In genomic region chr3:194520682-194521162, GRCh38 we compare ENCODE assay signal across 8 cellular contexts. TPM values are rescaled to one million over a fixed set of nuclear protein-coding genes. Genes with fewer than 3 reads are reported as not detected.
DNase-seq lines count a peak whose midpoint lies in the region; ATAC-seq and TF ChIP-seq lines count a peak whose summit lies in the region.
"Not testable (repeated sequence)": the region's sequence is repeated elsewhere in the genome, so short reads cannot be mapped to it uniquely, and the experiment has no call there.

No MANE protein-coding gene starts in this region.

- not testable (repeated sequence) for H2AFZ ChIP-seq in ACC112 (ENCODE audit: low read length, unreplicated experiment); osteoblast (ENCODE audit: low read length)

- H3K27ac ChIP-seq in ACC112 (ENCODE audit: low read depth, low read length) (peak overlapping the region; percentile 97), osteoblast (ENCODE audit: low read depth, low read length) (peak overlapping the region; percentile 86)
- H3K27ac ChIP-seq in endodermal cell (ENCODE audit: low read depth, low read length) = not testable (repeated sequence)

- TF ChIP-seq RAD21 in Ishikawa (IDR thresholded peaks at IDR 0.05; ENCODE audit: low read depth) = not testable (repeated sequence)

- peak; percentile 83 for ATAC-seq in GM21723 (IDR thresholded peaks at IDR 0.05; ENCODE audit: unreplicated experiment)
- ATAC-seq in activated CD4-positive, alpha-beta T cell treated with anti-CD3 and anti-CD28 coated beads for 36 hours = peak; percentile 98
- peak; percentile 98 to 99 for ATAC-seq in activated T-cell treated with anti-CD3 and anti-CD28 coated beads, Interleukin-2, amount 50 U/mL, for 72 hours (replicated peaks in 1 of 2)

- H3K4me3 ChIP-seq in ACC112 (ENCODE audit: low read depth, low read length) = 0 out of 2 replicates have a peak overlapping the region, but pooled peaks have one; percentile 33
- not testable (repeated sequence) for H3K4me3 ChIP-seq in endodermal cell (ENCODE audit: low read length); osteoblast (ENCODE audit: insufficient read depth, low read length)

- not testable (repeated sequence) for H4K20me1 ChIP-seq in osteoblast (ENCODE audit: insufficient read depth, low read length)

- H3K4me2 ChIP-seq in osteoblast (ENCODE audit: insufficient read depth, low read length) = not testable (repeated sequence)

- peaks cover 20% of the 10 kb centered on the region for H3K27me3 Mint-ChIP-seq in activated CD4-positive, alpha-beta T cell treated with anti-CD3 and anti-CD28 coated beads for 36 hours
- peaks cover 37% of the 10 kb centered on the region for H3K27me3 Mint-ChIP-seq in activated T-cell treated with anti-CD3 and anti-CD28 coated beads, Interleukin-2, amount 50 U/mL, for 72 hours (ENCODE audit: low read depth)
- H3K27me3 Mint-ChIP-seq in endodermal cell (ENCODE audit: insufficient read depth) = not testable (repeated sequence)

- CTCF ChIA-PET in activated CD4-positive, alpha-beta T cell treated with anti-CD3 and anti-CD28 coated beads for 36 hours (lab: Charles Lee) = interaction anchor here (0.7 to 1.4 kb wide), 4 partner anchors 16 to 750 kb away, joined by 3 to 4 read pairs (median 4); partner anchors contain the start of gene XXYLT1

- POLR2A ChIA-PET in activated CD4-positive, alpha-beta T cell treated with anti-CD3 and anti-CD28 coated beads for 36 hours (lab: Charles Lee) = interaction anchor here (0.7 to 1.0 kb wide), 4 partner anchors 23 to 170 kb away, joined by 3 read pairs; no protein-coding TSS in a partner anchor

- not testable (repeated sequence) for H3K36me3 Mint-ChIP-seq in activated CD4-positive, alpha-beta T cell treated with anti-CD3 and anti-CD28 coated beads for 36 hours (ENCODE audit: low read depth); endodermal cell (ENCODE audit: low read depth)
- H3K36me3 Mint-ChIP-seq in activated T-cell treated with anti-CD3 and anti-CD28 coated beads, Interleukin-2, amount 50 U/mL, for 72 hours (ENCODE audit: insufficient read depth in 2 of 2) = peaks cover 3 to 13% of the 10 kb centered on the region in 2 donors

- peak overlapping the region; percentile 19 for H3K27ac Mint-ChIP-seq in activated CD4-positive, alpha-beta T cell treated with anti-CD3 and anti-CD28 coated beads for 36 hours
- peak overlapping the region; percentile 31 for H3K27ac Mint-ChIP-seq in activated T-cell treated with anti-CD3 and anti-CD28 coated beads, Interleukin-2, amount 50 U/mL, for 72 hours
- H3K27ac Mint-ChIP-seq in endodermal cell = peak overlapping the region; percentile 82

- H3K4me3 Mint-ChIP-seq in activated CD4-positive, alpha-beta T cell treated with anti-CD3 and anti-CD28 coated beads for 36 hours = not testable (repeated sequence)
- H3K4me3 Mint-ChIP-seq in activated T-cell treated with anti-CD3 and anti-CD28 coated beads, Interleukin-2, amount 50 U/mL, for 72 hours = peak overlapping the region; percentile 63 to 69
- H3K4me3 Mint-ChIP-seq in endodermal cell = peak overlapping the region; percentile 8

- not testable (repeated sequence) for H3K9me3 Mint-ChIP-seq in activated CD4-positive, alpha-beta T cell treated with anti-CD3 and anti-CD28 coated beads for 36 hours (ENCODE audit: low read depth); activated T-cell treated with anti-CD3 and anti-CD28 coated beads, Interleukin-2, amount 50 U/mL, for 72 hours; endodermal cell

- intact Hi-C loops in activated CD4-positive, alpha-beta T cell treated with anti-CD3 and anti-CD28 coated beads for 36 hours (cut with DNase I, micrococcal nuclease) = loop anchor here (1.0 to 2.0 kb wide), 5 partner anchors 30 to 64 kb away; partner anchors contain the start of gene ATP13A3 (in 1 of the 2)

- H3K4me1 ChIP-seq in ACC112 (ENCODE audit: control insufficient read depth, insufficient read depth, low read length, unreplicated experiment) (peaks cover 35% of the 10 kb centered on the region), endodermal cell (ENCODE audit: control insufficient read depth, insufficient read depth, low read length) (peaks cover 16% of the 10 kb centered on the region), osteoblast (ENCODE audit: insufficient read depth, low read length) (peaks cover 33% of the 10 kb centered on the region)

- not testable (repeated sequence) for TF ChIP-seq EP300 in Ishikawa (IDR thresholded peaks at IDR 0.05; ENCODE audit: borderline replicate concordance)

- not testable (repeated sequence) for H3K9ac ChIP-seq in endodermal cell (ENCODE audit: extremely low read depth, low read length, poor library complexity, severe bottlenecking)

- TF ChIP-seq CTCF in endodermal cell (conservative IDR thresholded peaks at IDR 0.05); osteoblast (IDR thresholded peaks at IDR 0.05; ENCODE audit: extremely low read depth, low read depth, low read length): not testable (repeated sequence)

- not testable (repeated sequence) for H3K36me3 ChIP-seq in ACC112 (ENCODE audit: insufficient read depth, low read length); endodermal cell (ENCODE audit: control insufficient read depth, insufficient read depth, low read length); osteoblast (ENCODE audit: insufficient read depth, low read length)

- H3K9me3 ChIP-seq in endodermal cell (ENCODE audit: control insufficient read depth, low read length); osteoblast (ENCODE audit: low read depth, low read length): not testable (repeated sequence)

- peak; percentile 89 for DNase-seq in activated CD4-positive, alpha-beta T cell treated with anti-CD3 and anti-CD28 coated beads for 36 hours
- peak; percentile 82 to 86 for DNase-seq in activated T-cell treated with anti-CD3 and anti-CD28 coated beads, Interleukin-2, amount 50 U/mL, for 72 hours
- DNase-seq in endodermal cell; osteoblast (ENCODE audit: insufficient read length, low spot score, missing footprints): not testable (repeated sequence)
- peak; percentile 20 to 31 (median 23) for DNase-seq in stimulated activated CD4-positive, alpha-beta T cell treated with anti-CD3 and anti-CD28 coated beads, TNF-alpha, amount 100 ng/mL, for 4 hours (ENCODE audit: low read depth in 3 of 3)

- H3K79me2 ChIP-seq in ACC112 (ENCODE audit: control insufficient read depth, insufficient read depth, low read length, unreplicated experiment); osteoblast (ENCODE audit: insufficient read depth, low read length): not testable (repeated sequence)

- peaks cover 37% of the 10 kb centered on the region for H3K4me1 Mint-ChIP-seq in activated CD4-positive, alpha-beta T cell treated with anti-CD3 and anti-CD28 coated beads for 36 hours
- H3K4me1 Mint-ChIP-seq in activated T-cell treated with anti-CD3 and anti-CD28 coated beads, Interleukin-2, amount 50 U/mL, for 72 hours (ENCODE audit: low read depth) = peaks cover 44% of the 10 kb centered on the region
- H3K4me1 Mint-ChIP-seq in endodermal cell = peaks cover 30% of the 10 kb centered on the region

- WGBS in endodermal cell (ENCODE audit: insufficient coverage in 1 of 2, insufficient read length in 1 of 2), 2 experiments = 87 to 90% methylated on average over 7 to 8 of the region's 8 CpGs

- H3K27me3 ChIP-seq in ACC112 (ENCODE audit: insufficient read depth, low read length); endodermal cell (ENCODE audit: control insufficient read depth, insufficient read depth, low read length, poor library complexity, severe bottlenecking); osteoblast (ENCODE audit: insufficient read depth, low read length): not testable (repeated sequence)

TF ChIP-seq in Ishikawa, 13 proteins besides CTCF, POLR2A, EP300 and RAD21:
- TF ChIP-seq NFIC (IDR thresholded peaks at IDR 0.05) (peak; percentile 48; the same call in 1 of the 2 replicates), ZBTB7A (IDR thresholded peaks at IDR 0.05; ENCODE audit: low read depth) (peak; percentile 22; the same call in 1 of the 2 replicates)

RNA-seq across cellular contexts. Expression of gene ATP13A3, which starts 33.9 kb away (rescaled TPM):
- 100 to 1,000 TPM in 1 of 2 experiments, 10 to 100 TPM in 1; 61.4 to 107 TPM for total RNA-seq in activated CD4-positive, alpha-beta T cell treated with anti-CD3 and anti-CD28 coated beads for 36 hours
- total RNA-seq in activated T-cell treated with anti-CD3 and anti-CD28 coated beads, Interleukin-2, amount 50 U/mL, for 72 hours = 100 to 1,000 TPM in 1 of 2 donors, 10 to 100 TPM in 1; 97.7 to 121 TPM
- total RNA-seq in endodermal cell (100 to 1,000 TPM in 1 of 2 donors, 10 to 100 TPM in 1; 99.7 to 125 TPM), osteoblast (248 and 311 TPM in 2 replicates)
- 53.3 TPM for polyA plus RNA-seq in endodermal cell (2013, experiment 1 of 2)
- polyA plus RNA-seq in endodermal cell (2013, experiment 2 of 2) = 55.0 TPM

Comparison
In these comparisons a context has a peak if more than half of its experiments do, and no peak if none do; other contexts are left out.
1. H3K27ac Mint-ChIP-seq: peak in every context shown above with its lines; median percentile 82 in endodermal cell; 31 in activated T-cell treated with anti-CD3 and anti-CD28 coated beads, Interleukin-2, amount 50 U/mL, for 72 hours; 19 in activated CD4-positive, alpha-beta T cell treated with anti-CD3 and anti-CD28 coated beads for 36 hours.